ENCODE assay signal across 11 cellular contexts in the genomic region with DNA sequence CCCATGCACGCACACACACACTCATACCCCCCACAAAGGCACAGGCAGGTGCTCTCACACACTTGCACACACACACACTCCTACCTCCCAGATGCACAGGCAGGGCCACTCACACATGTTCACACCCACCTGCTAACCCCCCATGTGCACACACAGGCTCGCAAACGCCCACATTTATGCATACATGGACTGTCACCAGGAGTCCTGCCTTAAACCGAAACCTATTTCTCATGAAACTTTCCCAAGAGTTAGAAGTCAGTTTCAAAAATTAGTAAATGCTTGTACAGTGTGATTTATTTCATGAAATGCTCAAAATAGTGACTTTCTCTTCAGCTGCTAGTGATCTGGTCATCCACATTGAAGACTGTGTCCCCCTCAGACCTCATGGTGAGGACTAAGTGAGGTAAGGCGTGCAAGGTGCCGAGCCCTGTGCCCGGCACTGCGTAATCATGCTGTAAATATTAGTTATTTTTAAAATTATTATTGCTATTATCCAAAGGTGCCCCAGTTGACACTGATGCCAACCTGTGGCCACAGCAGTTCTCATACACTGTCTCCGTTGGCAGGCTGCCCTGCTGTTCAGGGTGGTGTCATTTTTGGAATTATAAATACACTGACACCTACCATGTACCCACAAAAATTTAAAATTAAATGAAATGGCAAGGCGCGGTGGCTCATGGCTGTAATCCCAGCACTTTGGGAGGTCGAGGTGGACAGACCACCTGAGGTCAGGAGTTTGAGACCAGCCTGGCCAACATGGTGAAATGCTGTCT. TPM values are rescaled to one million over a fixed set of nuclear protein-coding genes. Genes with fewer than 3 reads are reported as not detected.
DNase-seq lines count a peak whose midpoint lies in the region; ATAC-seq and TF ChIP-seq lines count a peak whose summit lies in the region.
"Had no signal": no experiment of that assay in that cellular context is flagged by ENCODE, and none has a peak within 500 bp of the region (broad histone marks: within the 10 kb centered on the region; RNA-seq: fewer than 3 reads in every experiment).

No MANE protein-coding gene starts in this region.

- no peaks in the 10 kb centered on the region for H3K36me3 Mint-ChIP-seq in activated naive CD4-positive, alpha-beta T cell treated with anti-CD3 and anti-CD28 coated beads, Interleukin-2, amount 50 U/mL, for 72 hours
- no peaks in the 10 kb centered on the region for H3K36me3 Mint-ChIP-seq in stimulated activated naive CD8-positive, alpha-beta T cell treated with anti-CD3 and anti-CD28 coated beads, Interleukin-15, Interleukin-2, amounts not matched to agents 100 ng/mL and 50 ng/mL, for 24 hours (ENCODE audit: low read depth)

- H3K27me3 ChIP-seq in PC-9 (ENCODE audit: insufficient read depth, low read depth) = no peaks in the 10 kb centered on the region

- H3K9me3 Mint-ChIP-seq in activated naive CD4-positive, alpha-beta T cell treated with anti-CD3 and anti-CD28 coated beads, Interleukin-2, amount 50 U/mL, for 72 hours = no peaks in the 10 kb centered on the region
- no peaks in the 10 kb centered on the region for H3K9me3 Mint-ChIP-seq in stimulated activated naive CD8-positive, alpha-beta T cell treated with anti-CD3 and anti-CD28 coated beads, Interleukin-15, Interleukin-2, amounts not matched to agents 100 ng/mL and 50 ng/mL, for 24 hours

- CTCF ChIA-PET in PC-9 (lab: Charles Lee) = interaction anchor here (0.9 to 1.4 kb wide), 2 partner anchors 13 to 14 kb away, joined by 3 to 4 read pairs; a partner anchor contains a TSS

- H3K27me3 Mint-ChIP-seq in stimulated activated naive CD8-positive, alpha-beta T cell treated with anti-CD3 and anti-CD28 coated beads, Interleukin-15, Interleukin-2, amounts not matched to agents 100 ng/mL and 50 ng/mL, for 24 hours = no peaks in the 10 kb centered on the region

- no peak overlapping the region for H3K4me2 ChIP-seq in PC-9

- no TSS peak for BruUV-seq in PC-9 (replicated peaks; lab: Mats Ljungman, UMichigan)

- H3K9me2 ChIP-seq in PC-9 (ENCODE audit: insufficient read depth) = no peaks in the 10 kb centered on the region

- H3K4me3 Mint-ChIP-seq in stimulated activated naive CD8-positive, alpha-beta T cell treated with anti-CD3 and anti-CD28 coated beads, Interleukin-15, Interleukin-2, amounts not matched to agents 100 ng/mL and 50 ng/mL, for 24 hours = peak overlapping the region; percentile 41

- intact Hi-C loops in PC-9 (cut with micrococcal nuclease; ENCODE audit: unreplicated experiment) = loop anchor here (1.0 kb wide), 1 partner anchor 14 kb away; no protein-coding TSS in a partner anchor

- H3K4me1 Mint-ChIP-seq in stimulated activated naive CD8-positive, alpha-beta T cell treated with anti-CD3 and anti-CD28 coated beads, Interleukin-15, Interleukin-2, amounts not matched to agents 100 ng/mL and 50 ng/mL, for 24 hours (ENCODE audit: low read depth) = peaks cover 27% of the 10 kb centered on the region

- H3K27ac ChIP-seq in PC-9 = no peak overlapping the region

- DNase-seq in activated effector memory CD4-positive, alpha-beta T cell treated with anti-CD3 and anti-CD28 coated beads, Interleukin-2, amount 50 U/mL, for 16 hours = peak; percentile 72
- DNase-seq in activated effector memory CD4-positive, alpha-beta T cell treated with Interleukin-2 at 50 U/mL for 16 hours = no peak
- no peak for DNase-seq in activated naive CD4-positive, alpha-beta T cell treated with anti-CD3 and anti-CD28 coated beads, Interleukin-2, amount 50 U/mL, for 72 hours (ENCODE audit: low spot score in 2 of 2)
- no peak for DNase-seq in PC-9
- no peak for DNase-seq in NOMO-1 treated with dmso at 0.1 percent for 144 hours (lab: John Stamatoyannopoulos, UW; ENCODE audit: unreplicated experiment)
- no peak for DNase-seq in OCI-M2 (lab: John Stamatoyannopoulos, UW; ENCODE audit: unreplicated experiment)
- DNase-seq: activated gamma-delta T cell, kidney, NCI-H1048 had no signal

- TF ChIP-seq CTCF in PC-9 (conservative IDR thresholded peaks at IDR 0.05) = no peak

- no peaks in the 10 kb centered on the region for H3K9me3 ChIP-seq in PC-9 (ENCODE audit: insufficient read depth, low read depth)

- H3K4me1 ChIP-seq in PC-9 (replicated peaks; ENCODE audit: insufficient read depth) = peaks cover 53% of the 10 kb centered on the region

- no peaks in the 10 kb centered on the region for H3K36me3 ChIP-seq in PC-9 (ENCODE audit: low read depth)

- peak; percentile 43 for ATAC-seq in HG03066 (IDR thresholded peaks at IDR 0.05; ENCODE audit: low read depth, unreplicated experiment)
- ATAC-seq in activated naive CD4-positive, alpha-beta T cell treated with anti-CD3 and anti-CD28 coated beads, Interleukin-2, amount 50 U/mL, for 72 hours = peak; percentile 33 to 64

- POLR2A ChIA-PET in PC-9 (lab: Charles Lee; ENCODE audit: unreplicated experiment) = no interaction called here

- no peak overlapping the region for H2AFZ ChIP-seq in PC-9

- H3K79me2 ChIP-seq in PC-9 (ENCODE audit: low read depth) = peaks cover 60% of the 10 kb centered on the region

- H3K4me3 ChIP-seq in PC-9 = no peak overlapping the region

- H3F3A ChIP-seq in PC-9 (ENCODE audit: insufficient read depth, low read depth) = peaks cover 23% of the 10 kb centered on the region

- no peaks in the 10 kb centered on the region for H4K20me1 ChIP-seq in PC-9 (ENCODE audit: insufficient read depth)

- peak overlapping the region; percentile 14 to 75 for H3K27ac Mint-ChIP-seq in activated naive CD4-positive, alpha-beta T cell treated with anti-CD3 and anti-CD28 coated beads, Interleukin-2, amount 50 U/mL, for 72 hours
- H3K27ac Mint-ChIP-seq in stimulated activated naive CD8-positive, alpha-beta T cell treated with anti-CD3 and anti-CD28 coated beads, Interleukin-15, Interleukin-2, amounts not matched to agents 100 ng/mL and 50 ng/mL, for 24 hours = peak overlapping the region; percentile 53

RNA-seq across cellular contexts. Expression of a gene that starts 12.4 kb away (rescaled TPM):
- total RNA-seq in activated naive CD4-positive, alpha-beta T cell treated with anti-CD3 and anti-CD28 coated beads, Interleukin-2, amount 50 U/mL, for 72 hours = 1 to 10 TPM; 8.7 to 8.9 TPM
- total RNA-seq in PC-9 (2021) = 28.2 and 31.4 TPM in 2 replicates

RNA-seq across cellular contexts. Expression of a gene that starts 33.2 kb away (rescaled TPM):
- total RNA-seq in activated naive CD4-positive, alpha-beta T cell treated with anti-CD3 and anti-CD28 coated beads, Interleukin-2, amount 50 U/mL, for 72 hours = 1 to 10 TPM; 5.1 to 6.3 TPM
- 13.2 and 15.6 TPM in 2 replicates for total RNA-seq in PC-9 (2021)

RNA-seq across cellular contexts. Expression of a gene that starts 43.0 kb away (rescaled TPM):
- 10 to 100 TPM; 15.0 to 18.8 TPM for total RNA-seq in activated naive CD4-positive, alpha-beta T cell treated with anti-CD3 and anti-CD28 coated beads, Interleukin-2, amount 50 U/mL, for 72 hours
- total RNA-seq in PC-9 (2021) = 28.7 and 28.8 TPM in 2 replicates
